9 cellular contexts compared by ENCODE assay signal in genomic region chr3:182241777-182242556, GRCh38.
A peak's percentile ranks its signal among the peaks of the same experiment; 100 is the strongest.
DNase-seq lines count a peak whose midpoint lies in the region; ATAC-seq and TF ChIP-seq lines count a peak whose summit lies in the region.
"Had no signal": no experiment of that assay in that cellular context is flagged by ENCODE, and none has a peak within 500 bp of the region (broad histone marks: within the 10 kb centered on the region; RNA-seq: fewer than 3 reads in every experiment).

No MANE protein-coding gene starts in this region.

- H3K36me3 ChIP-seq in left ventricle myocardium inferior = no peaks in the 10 kb centered on the region
- H3K36me3 ChIP-seq: thoracic aorta had no signal

- peak; percentile 8 for DNase-seq in AG10803 (ENCODE audit: low read depth)
- peak in 54 of 56 donors; percentile 22 to 90 (median 66) for DNase-seq in amygdala (lab: John Stamatoyannopoulos, UW)
- DNase-seq in left ventricle myocardium inferior = peak; percentile 48
- peak in 55 of 56 donors; percentile 16 to 87 (median 69) for DNase-seq in nucleus accumbens (lab: John Stamatoyannopoulos, UW)
- no peak for DNase-seq in activated CD4-positive, alpha-beta T cell treated with anti-CD3 and anti-CD28 coated beads for 48 hours
- DNase-seq in NCI-H82 (lab: John Stamatoyannopoulos, UW) = no peak
- DNase-seq in activated T-cell treated with anti-CD3 and anti-CD28 coated beads for 4 hours = no peak

- peaks cover 19% of the 10 kb centered on the region for H3K4me1 ChIP-seq in left ventricle myocardium inferior

- intact Hi-C loops in left ventricle myocardium inferior (cut with micrococcal nuclease) = no loop called here

- H3K27me3 ChIP-seq in left ventricle myocardium inferior (ENCODE audit: low read depth) = no peaks in the 10 kb centered on the region

- peak overlapping the region; percentile 79 for H3K27ac ChIP-seq in left ventricle myocardium inferior (replicated peaks)
- H3K27ac ChIP-seq: thoracic aorta had no signal

- TF ChIP-seq CTCF in AG10803 (conservative IDR thresholded peaks at IDR 0.05; ENCODE audit: low read length) (no peak), left ventricle myocardium inferior (IDR thresholded peaks at IDR 0.05; ENCODE audit: borderline replicate concordance) (no peak)

- no peak for ATAC-seq in HG03159 (IDR thresholded peaks at IDR 0.05; ENCODE audit: unreplicated experiment)

- H3K4me3 ChIP-seq in AG10803 (ENCODE audit: low read length) (no peak overlapping the region), left ventricle myocardium inferior (no peak overlapping the region)
- H3K4me3 ChIP-seq: thoracic aorta had no signal

- no peaks in the 10 kb centered on the region for H3K9me3 ChIP-seq in left ventricle myocardium inferior (replicated peaks)
- H3K9me3 ChIP-seq: thoracic aorta had no signal

Comparison
In these comparisons a context has a peak if more than half of its experiments do, and no peak if none do; other contexts are left out.
1. DNase-seq: peak in AG10803 (single experiment), amygdala (54 of 56), left ventricle myocardium inferior (single experiment) and nucleus accumbens (55 of 56); none in activated CD4-positive, alpha-beta T cell treated with anti-CD3 and anti-CD28 coated beads for 48 hours (single experiment), NCI-H82 (single experiment) and activated T-cell treated with anti-CD3 and anti-CD28 coated beads for 4 hours (single experiment).